In genomic region chr19:32691291-32691951, GRCh38 we compare ENCODE assay signal across 8 cellular contexts. TPM values are rescaled to one million over a fixed set of nuclear protein-coding genes. Genes with fewer than 3 reads are reported as not detected.
DNase-seq lines count a peak whose midpoint lies in the region; ATAC-seq and TF ChIP-seq lines count a peak whose summit lies in the region.

Gene NUDT19, plus strand, starts transcription at chr19:32691821. Its CDS starts 140 bp downstream, at chr19:32691961.

- DNase-seq in BE2C (peak; percentile 87), GM19238 (ENCODE audit: insufficient read length, low spot score) (peak; percentile 87), NCI-H460 (ENCODE audit: extremely low read depth, low read depth) (peak; percentile 72)
- DNase-seq in activated CD4-positive, alpha-beta T cell treated with anti-CD3 and anti-CD28 coated beads, Interleukin-2, amount 10 ng/mL, durations not matched to agents 24 days and 14 days: peak; percentile 94
- DNase-seq in stimulated activated CD4-positive, alpha-beta T cell treated with anti-CD3 and anti-CD28 coated beads, Interleukin-4, amount 100 ng/mL, for 24 hours: peak; percentile 80

- H3K27me3 ChIP-seq in BE2C (no peaks in the 10 kb centered on the region), liver (ENCODE audit: control insufficient read depth in 4 of 4, insufficient read depth in 4 of 4, low read length in 3 of 4) (no peaks in the 10 kb centered on the region)

- H3K27me3 Mint-ChIP-seq in activated CD4-positive, alpha-beta T cell treated with anti-CD3 and anti-CD28 coated beads, Interleukin-2, amount 10 ng/mL, durations not matched to agents 24 days and 14 days: no peaks in the 10 kb centered on the region
- H3K27me3 Mint-ChIP-seq in dendritic cell treated with granulocyte-macrophage colony-stimulating factor and Interleukin-4, amounts not matched to agents 40 ng/mL and 50 ng/mL, for 4 days: no peaks in the 10 kb centered on the region

- peaks cover 44% of the 10 kb centered on the region for H3K4me1 Mint-ChIP-seq in activated CD4-positive, alpha-beta T cell treated with anti-CD3 and anti-CD28 coated beads, Interleukin-2, amount 10 ng/mL, durations not matched to agents 24 days and 14 days
- H3K4me1 Mint-ChIP-seq in dendritic cell treated with granulocyte-macrophage colony-stimulating factor and Interleukin-4, amounts not matched to agents 40 ng/mL and 50 ng/mL, for 4 days (ENCODE audit: low read depth): peaks cover 58% of the 10 kb centered on the region

- H3K4me1 ChIP-seq in BE2C (0 out of 2 replicates have a peak, but pooled peaks cover 3% of the 10 kb centered on the region), liver (ENCODE audit: control insufficient read depth in 4 of 4, insufficient read depth in 4 of 4, low read length in 3 of 4) (peaks cover 11 to 32% (median 20%) of the 10 kb centered on the region in 4 donors)

- TF ChIP-seq CTCF in BE2C (IDR thresholded peaks at IDR 0.05; ENCODE audit: low read depth, low read length) (no peak), liver (IDR thresholded peaks at IDR 0.05; ENCODE audit: low read depth, low read length, missing input control) (no peak)

- H3K36me3 ChIP-seq in BE2C (peaks cover 4% of the 10 kb centered on the region; the same call in 1 of the 2 replicates), liver (ENCODE audit: control insufficient read depth in 4 of 4, insufficient read depth in 3 of 4, low read depth in 1 of 4, low read length in 3 of 4) (no peaks in the 10 kb centered on the region)

- no peaks in the 10 kb centered on the region for H3K9me3 Mint-ChIP-seq in activated CD4-positive, alpha-beta T cell treated with anti-CD3 and anti-CD28 coated beads, Interleukin-2, amount 10 ng/mL, durations not matched to agents 24 days and 14 days
- no peaks in the 10 kb centered on the region for H3K9me3 Mint-ChIP-seq in dendritic cell treated with granulocyte-macrophage colony-stimulating factor and Interleukin-4, amounts not matched to agents 40 ng/mL and 50 ng/mL, for 4 days

- H3K9me3 ChIP-seq in BE2C (peaks cover 5% of the 10 kb centered on the region), liver (ENCODE audit: control insufficient read depth in 4 of 4, low read length in 3 of 4) (no peaks in the 10 kb centered on the region)

- peaks cover 40% of the 10 kb centered on the region for H3K36me3 Mint-ChIP-seq in activated CD4-positive, alpha-beta T cell treated with anti-CD3 and anti-CD28 coated beads, Interleukin-2, amount 10 ng/mL, durations not matched to agents 24 days and 14 days (ENCODE audit: low read depth)
- H3K36me3 Mint-ChIP-seq in dendritic cell treated with granulocyte-macrophage colony-stimulating factor and Interleukin-4, amounts not matched to agents 40 ng/mL and 50 ng/mL, for 4 days (ENCODE audit: low read depth): peaks cover 33% of the 10 kb centered on the region

- H3K4me3 Mint-ChIP-seq in activated CD4-positive, alpha-beta T cell treated with anti-CD3 and anti-CD28 coated beads, Interleukin-2, amount 10 ng/mL, durations not matched to agents 24 days and 14 days: peak within 1 kb of the TSS; percentile 94
- H3K4me3 Mint-ChIP-seq in dendritic cell treated with granulocyte-macrophage colony-stimulating factor and Interleukin-4, amounts not matched to agents 40 ng/mL and 50 ng/mL, for 4 days: peak within 1 kb of the TSS; percentile 86

- ATAC-seq in HG03432 (IDR thresholded peaks at IDR 0.05; ENCODE audit: unreplicated experiment): peak; percentile 91

- H3K27ac ChIP-seq in liver (ENCODE audit: low read depth in 1 of 2, low read length in 2 of 2): peak within 1 kb of the TSS; percentile 69

- TF ChIP-seq RAD21 in liver (IDR thresholded peaks at IDR 0.05): peak in 1 of 2 donors; percentile 25

- H3K9ac ChIP-seq in liver (ENCODE audit: low read depth in 1 of 2, low read length in 2 of 2): peak within 1 kb of the TSS; percentile 5 to 65

- WGBS in liver: 8% methylated on average over 32 of the region's 32 CpGs

- intact Hi-C loops in activated CD4-positive, alpha-beta T cell treated with anti-CD3 and anti-CD28 coated beads, Interleukin-2, amount 10 ng/mL, durations not matched to agents 24 days and 14 days (cut with micrococcal nuclease): loop anchor here (1.0 to 5.0 kb wide), 4 partner anchors 16 to 589 kb away; partner anchors contain the start of genes ANKRD27, CEP89, FAAP24 and RGS9BP
- intact Hi-C loops in dendritic cell treated with granulocyte-macrophage colony-stimulating factor and Interleukin-4, amounts not matched to agents 40 ng/mL and 50 ng/mL, for 4 days (cut with micrococcal nuclease): loop anchor here (5.0 to 10.0 kb wide), 2 partner anchors 94 to 283 kb away; partner anchors contain the start of genes CEP89 and FAAP24

- H3K27ac Mint-ChIP-seq in activated CD4-positive, alpha-beta T cell treated with anti-CD3 and anti-CD28 coated beads, Interleukin-2, amount 10 ng/mL, durations not matched to agents 24 days and 14 days: peak within 1 kb of the TSS; percentile 97
- peak within 1 kb of the TSS; percentile 94 for H3K27ac Mint-ChIP-seq in dendritic cell treated with granulocyte-macrophage colony-stimulating factor and Interleukin-4, amounts not matched to agents 40 ng/mL and 50 ng/mL, for 4 days

- peak within 1 kb of the TSS; percentile 61 for H3K4me3 ChIP-seq in BE2C (ENCODE audit: low read depth, low read length)
- H3K4me3 ChIP-seq in liver (ENCODE audit: low read depth in 1 of 3, low read length in 3 of 3): peak within 1 kb of the TSS; percentile 41 to 84 (median 51)

TF ChIP-seq in liver, 16 proteins besides CTCF, POLR2A, EP300 and RAD21 (continues in another document):
- TF ChIP-seq ATF3 (IDR thresholded peaks at IDR 0.05): no peak
- peak; percentile 12 for TF ChIP-seq FOXA1 (IDR thresholded peaks at IDR 0.05)
- TF ChIP-seq HNF4A (conservative IDR thresholded peaks at IDR 0.05): peak; percentile 25 to 30
- TF ChIP-seq REST (IDR thresholded peaks at IDR 0.05): peak; percentile 35
- no peak for TF ChIP-seq TAF1 (conservative IDR thresholded peaks at IDR 0.05)
- TF ChIP-seq GABPA (IDR thresholded peaks at IDR 0.05 in 1 of 2, conservative IDR thresholded peaks at IDR 0.05 in 1 of 2): no peak
- TF ChIP-seq YY1 (IDR thresholded peaks at IDR 0.05): peak; percentile 49
- peak in 1 of 2 donors; percentile 22 for TF ChIP-seq RXRA (IDR thresholded peaks at IDR 0.05)
- TF ChIP-seq FOXA2 (IDR thresholded peaks at IDR 0.05): no peak
- peak; percentile 14 for TF ChIP-seq NR2F2 (IDR thresholded peaks at IDR 0.05)
- TF ChIP-seq EGR1 (IDR thresholded peaks at IDR 0.05; ENCODE audit: low read depth in 2 of 2): no peak
- TF ChIP-seq, protein P1, sequence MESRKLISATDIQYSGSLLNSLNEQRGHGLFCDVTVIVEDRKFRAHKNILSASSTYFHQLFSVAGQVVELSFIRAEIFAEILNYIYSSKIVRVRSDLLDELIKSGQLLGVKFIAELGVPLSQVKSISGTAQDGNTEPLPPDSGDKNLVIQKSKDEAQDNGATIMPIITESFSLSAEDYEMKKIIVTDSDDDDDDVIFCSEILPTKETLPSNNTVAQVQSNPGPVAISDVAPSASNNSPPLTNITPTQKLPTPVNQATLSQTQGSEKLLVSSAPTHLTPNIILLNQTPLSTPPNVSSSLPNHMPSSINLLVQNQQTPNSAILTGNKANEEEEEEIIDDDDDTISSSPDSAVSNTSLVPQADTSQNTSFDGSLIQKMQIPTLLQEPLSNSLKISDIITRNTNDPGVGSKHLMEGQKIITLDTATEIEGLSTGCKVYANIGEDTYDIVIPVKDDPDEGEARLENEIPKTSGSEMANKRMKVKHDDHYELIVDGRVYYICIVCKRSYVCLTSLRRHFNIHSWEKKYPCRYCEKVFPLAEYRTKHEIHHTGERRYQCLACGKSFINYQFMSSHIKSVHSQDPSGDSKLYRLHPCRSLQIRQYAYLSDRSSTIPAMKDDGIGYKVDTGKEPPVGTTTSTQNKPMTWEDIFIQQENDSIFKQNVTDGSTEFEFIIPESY (IDR thresholded peaks at IDR 0.05): peak; percentile 98
- TF ChIP-seq HNF4G (IDR thresholded peaks at IDR 0.05): no peak
- TF ChIP-seq MAX (IDR thresholded peaks at IDR 0.05): peak; percentile 36
- TF ChIP-seq JUND (IDR thresholded peaks at IDR 0.05): no peak

RNA-seq across cellular contexts. Expression of gene NUDT19, which starts in this region (rescaled TPM):
- 11.2 TPM for polyA plus RNA-seq in BE2C (2012; ENCODE audit: insufficient read depth, insufficient read length, low read depth)
- 35.8 and 36.9 TPM in 2 replicates for total RNA-seq in NCI-H460 (2014; rRNA removed; shearing (Covaris generic))
- polyA plus RNA-seq in NCI-H460 (2014; cell fraction: nucleus; rRNA removed): 10.0 and 14.4 TPM in 2 replicates
- 25.3 and 25.9 TPM in 2 replicates for total RNA-seq in activated CD4-positive, alpha-beta T cell treated with anti-CD3 and anti-CD28 coated beads, Interleukin-2, amount 10 ng/mL, durations not matched to agents 24 days and 14 days
- total RNA-seq in liver: 1 to 10 TPM; 4.8 to 8.5 TPM
- 1 to 10 TPM; 4.6 to 9.2 TPM for polyA plus RNA-seq in liver

Comparison
In these comparisons a context has a peak if more than half of its experiments do, and no peak if none do; other contexts are left out.
1. Peak in every context shown above with its lines: DNase-seq, ATAC-seq, H3K4me3 ChIP-seq and H3K27ac ChIP-seq.